In the genomic region with DNA sequence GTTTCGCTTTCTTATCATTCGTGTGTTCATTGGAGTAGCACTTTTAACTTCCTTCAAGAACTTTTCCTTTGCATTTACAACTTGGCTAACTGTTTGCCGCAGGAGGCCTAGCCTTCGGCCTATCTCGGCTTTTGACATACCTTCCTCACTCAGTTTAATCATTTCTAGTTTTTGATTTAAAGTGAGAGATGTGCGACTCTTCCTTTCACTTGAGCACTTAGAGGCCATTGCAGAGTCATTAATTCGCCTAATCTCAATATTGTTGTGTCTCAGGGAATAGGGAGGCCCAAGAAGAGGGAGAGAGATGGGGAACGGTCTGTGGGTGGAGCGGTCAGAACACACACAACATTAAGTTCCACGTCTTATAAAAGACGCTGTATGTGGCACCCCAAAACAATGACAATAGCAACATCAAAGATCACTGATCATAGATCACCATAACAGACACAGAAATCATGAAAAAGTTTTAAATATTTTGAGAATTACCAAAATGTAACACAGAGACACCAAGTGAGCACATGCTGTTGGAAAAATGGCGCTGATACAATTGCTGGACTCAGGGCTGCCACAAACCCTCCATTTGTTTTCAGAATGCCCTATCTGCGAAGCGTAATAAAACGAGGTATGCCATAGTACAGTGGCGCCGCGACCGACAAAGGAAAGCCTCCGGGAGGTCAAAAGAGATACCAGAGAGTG, we compare ENCODE assay signal across 8 cellular contexts. TPM values are rescaled to one million over a fixed set of nuclear protein-coding genes. Genes with fewer than 3 reads are reported as not detected.
DNase-seq lines count a peak whose midpoint lies in the region; ATAC-seq, FAIRE-seq and TF ChIP-seq lines count a peak whose summit lies in the region.

No MANE protein-coding gene starts in this region.

- DNase-seq in lung (ENCODE audit: low spot score) (no peak), uterus (no peak), NCI-H146 (lab: John Stamatoyannopoulos, UW) (no peak), H54 (ENCODE audit: insufficient read length, low spot score) (no peak)
- DNase-seq in stimulated activated CD8-positive, alpha-beta memory T cell treated with anti-CD3 and anti-CD28 coated beads, Interleukin-4, amount 100 ng/mL, for 48 hours, result no peak

- H3K79me2 ChIP-seq in ACC112 (ENCODE audit: control insufficient read depth, insufficient read depth, low read length, unreplicated experiment), result peaks cover 60% of the 10 kb centered on the region

- no peak for TF ChIP-seq POLR2A in uterus (IDR thresholded peaks at IDR 0.05)
- no peak for TF ChIP-seq POLR2A in H54 (IDR thresholded peaks at IDR 0.05; ENCODE audit: low read depth, low read length)

- H3K36me3 ChIP-seq in ACC112 (ENCODE audit: insufficient read depth, low read length) (peaks cover 20% of the 10 kb centered on the region; the same call in 1 of the 2 replicates), lung (ENCODE audit: control insufficient read depth in 2 of 2, insufficient read depth in 2 of 2, low read length in 2 of 2) (peaks cover 0 to 7% of the 10 kb centered on the region in 2 donors), uterus (no peaks in the 10 kb centered on the region)

- 31 to 37% methylated on average over 20 of the region's 20 CpGs for WGBS in lung, 2 donors

- peaks cover 5% of the 10 kb centered on the region for H3K4me1 ChIP-seq in ACC112 (ENCODE audit: control insufficient read depth, insufficient read depth, low read length, unreplicated experiment)
- H3K4me1 ChIP-seq in lung (ENCODE audit: control insufficient read depth in 2 of 2, insufficient read depth in 2 of 2, low read length in 2 of 2), result peaks cover 10 to 12% of the 10 kb centered on the region in 2 donors
- H3K4me1 ChIP-seq in uterus, result peaks cover 5 to 11% of the 10 kb centered on the region in 2 donors

- H3K9me3 ChIP-seq in lung (ENCODE audit: control insufficient read depth in 2 of 2, insufficient read depth in 1 of 2, low read length in 1 of 2), result no peaks in the 10 kb centered on the region
- no peaks in the 10 kb centered on the region for H3K9me3 ChIP-seq in uterus

- peak overlapping the region; percentile 92 for H2AFZ ChIP-seq in ACC112 (ENCODE audit: low read length, unreplicated experiment)

- H3K27ac ChIP-seq in ACC112 (ENCODE audit: low read depth, low read length) (peak overlapping the region; percentile 98), angular gyrus (ENCODE audit: low read depth, low read length) (peak overlapping the region; percentile 92), lung (ENCODE audit: low read depth in 1 of 2, low read length in 1 of 2) (peak overlapping the region; percentile 94 to 97), uterus (peak overlapping the region; percentile 93 to 95)

- no peak for FAIRE-seq in H54 (lab: Jason Lieb, UNC)

- H3K4me3 ChIP-seq in ACC112 (ENCODE audit: low read depth, low read length) (peak overlapping the region; percentile 89), lung (peak overlapping the region; percentile 82), uterus (peak overlapping the region; percentile 83 to 96)

- no peak for TF ChIP-seq CTCF in lung (IDR thresholded peaks at IDR 0.05; ENCODE audit: control extremely low read depth, extremely low read depth)
- TF ChIP-seq CTCF in uterus (IDR thresholded peaks at IDR 0.05), result no peak

- ATAC-seq in HG03439 (IDR thresholded peaks at IDR 0.05; ENCODE audit: unreplicated experiment), result peak; percentile 35
- no peak for ATAC-seq in lung (ENCODE audit: insufficient read depth, low FRiP score)

- no peaks in the 10 kb centered on the region for H3K27me3 ChIP-seq in ACC112 (ENCODE audit: insufficient read depth, low read length)
- H3K27me3 ChIP-seq in lung (ENCODE audit: control insufficient read depth, insufficient read depth), result no peaks in the 10 kb centered on the region
- no peaks in the 10 kb centered on the region for H3K27me3 ChIP-seq in uterus

- intact Hi-C loops in uterus (cut with DNase I; ENCODE audit: low total_unique reads), result no loop called here

RNA-seq across cellular contexts. Expression of a gene that starts 0.6 kb away (rescaled TPM):
- 1 to 10 TPM; 3.5 to 6.0 TPM for total RNA-seq in lung
- polyA plus RNA-seq in lung, result 1 to 10 TPM; 2.0 to 5.5 TPM
- total RNA-seq in uterus, result 1 to 10 TPM; 4.6 to 8.5 (median 5.0) TPM

RNA-seq across cellular contexts. Expression of a gene that starts 0.7 kb away (rescaled TPM):
- total RNA-seq in lung (10 to 100 TPM; 43.7 to 63.6 TPM), uterus (100 to 1,000 TPM in 1 of 4 donors, 10 to 100 TPM in 3; 24.3 to 195 (median 56.6) TPM)
- polyA plus RNA-seq in lung, result 10 to 100 TPM; 68.3 to 77.7 TPM

RNA-seq across cellular contexts. Expression of a gene that starts 10.3 kb away (rescaled TPM):
- not detected for total RNA-seq in lung
- polyA plus RNA-seq in lung, result not detected
- total RNA-seq in uterus, result not detected

RNA-seq across cellular contexts. Expression of a gene that starts 23.8 kb away (rescaled TPM):
- not detected for total RNA-seq in lung
- polyA plus RNA-seq in lung, result not detected
- total RNA-seq in uterus, result not detected

RNA-seq across cellular contexts. Expression of a gene that starts 29.6 kb away (rescaled TPM):
- total RNA-seq in lung (not detected), uterus (not detected)
- not detected for polyA plus RNA-seq in lung
